In genomic region chr2:98649992-98650375, GRCh38 we compare ENCODE assay signal across 19 cellular contexts. TPM values are rescaled to one million over a fixed set of nuclear protein-coding genes. Genes with fewer than 3 reads are reported as not detected.
DNase-seq lines count a peak whose midpoint lies in the region; ATAC-seq, FAIRE-seq and TF ChIP-seq lines count a peak whose summit lies in the region.
"Had no signal": no experiment of that assay in that cellular context is flagged by ENCODE, and none has a peak within 500 bp of the region (broad histone marks: within the 10 kb centered on the region; RNA-seq: fewer than 3 reads in every experiment).

No MANE protein-coding gene starts in this region.

- BruUV-seq in Caco-2 (replicated peaks; lab: Mats Ljungman, UMichigan) = no TSS peak

- peaks cover 1% of the 10 kb centered on the region; the same call in 1 of the 2 replicates for H3K36me3 ChIP-seq in Caco-2 (ENCODE audit: control insufficient read depth, insufficient read depth, low read length)
- H3K36me3 ChIP-seq in naive thymus-derived CD4-positive, alpha-beta T cell (ENCODE audit: control insufficient read depth in 2 of 3, insufficient read depth in 3 of 3, low read length in 3 of 3) = peaks cover 8 to 33% (median 18%) of the 10 kb centered on the region in 3 experiments
- H3K36me3 ChIP-seq: adrenal gland, brain microvascular endothelial cell, ovary had no signal

- FAIRE-seq in D721Med (lab: Jason Lieb, UNC) = no peak
- FAIRE-seq: frontal cortex had no signal

- H3K4me1 ChIP-seq in Caco-2 = no peaks in the 10 kb centered on the region
- H3K4me1 ChIP-seq in naive thymus-derived CD4-positive, alpha-beta T cell (ENCODE audit: control insufficient read depth in 2 of 2, insufficient read depth in 2 of 2, low read length in 2 of 2) = peaks cover 35 to 51% of the 10 kb centered on the region in 2 donors
- H3K4me1 ChIP-seq: adrenal gland, esophagus muscularis mucosa had no signal

- TF ChIP-seq CTCF in Caco-2 (IDR thresholded peaks at IDR 0.05; ENCODE audit: insufficient read depth in 1 of 2, low read depth in 1 of 2, low read length in 1 of 2, severe bottlenecking in 1 of 2, unreplicated experiment in 1 of 2) (no peak), foreskin fibroblast (IDR thresholded peaks at IDR 0.05; ENCODE audit: low read depth, low read length) (no peak), D721Med (IDR thresholded peaks at IDR 0.05; ENCODE audit: insufficient read depth, missing control alignments) (no peak)

- peaks cover 63% of the 10 kb centered on the region for H3K4me1 Mint-ChIP-seq in activated T-cell treated with anti-CD3 and anti-CD28 coated beads, Interleukin-2, amount 50 U/mL, for 24 hours (ENCODE audit: low read depth)
- H3K4me1 Mint-ChIP-seq in Caco-2 (ENCODE audit: low read depth, unreplicated experiment) = peaks cover 17% of the 10 kb centered on the region
- H3K4me1 Mint-ChIP-seq in activated T-helper 17 cell treated with anti-CD3 and anti-CD28 coated beads, Interleukin-2, amount 50 U/mL, for 72 hours = peaks cover 57% of the 10 kb centered on the region
- H3K4me1 Mint-ChIP-seq in naive thymus-derived CD4-positive, alpha-beta T cell = peaks cover 46 to 72% (median 63%) of the 10 kb centered on the region in 7 donors

- no peak overlapping the region for H3K27ac ChIP-seq in naive thymus-derived CD4-positive, alpha-beta T cell (ENCODE audit: low read depth, low read length)
- H3K27ac ChIP-seq: adrenal gland, brain microvascular endothelial cell, esophagus muscularis mucosa, left ventricle myocardium inferior, ovary, right atrium auricular region had no signal

- POLR2A ChIA-PET in Caco-2 (lab: Charles Lee) = no interaction called here
- POLR2A ChIA-PET in naive thymus-derived CD4-positive, alpha-beta T cell (lab: Charles Lee) = interaction anchor here (0.6 to 1.8 kb wide), 18 partner anchors 10 to 189 kb away, joined by 3 to 18 read pairs (median 4); partner anchors contain the start of gene MGAT4A

- H3K27me3 Mint-ChIP-seq in activated T-cell treated with anti-CD3 and anti-CD28 coated beads, Interleukin-2, amount 50 U/mL, for 24 hours = no peaks in the 10 kb centered on the region
- H3K27me3 Mint-ChIP-seq in Caco-2 (ENCODE audit: insufficient read depth, unreplicated experiment) = no peaks in the 10 kb centered on the region
- H3K27me3 Mint-ChIP-seq in activated T-helper 17 cell treated with anti-CD3 and anti-CD28 coated beads, Interleukin-2, amount 50 U/mL, for 72 hours = no peaks in the 10 kb centered on the region
- no peaks in the 10 kb centered on the region for H3K27me3 Mint-ChIP-seq in naive thymus-derived CD4-positive, alpha-beta T cell
- H3K27me3 Mint-ChIP-seq: B cell had no signal

- intact Hi-C loops in Caco-2 (cut with micrococcal nuclease; ENCODE audit: unreplicated experiment) = loop anchor here (1.0 to 2.0 kb wide), 4 partner anchors 53 to 416 kb away; no protein-coding TSS in a partner anchor
- intact Hi-C loops in naive thymus-derived CD4-positive, alpha-beta T cell (cut with micrococcal nuclease) = loop anchor here (1.0 to 5.0 kb wide), 11 partner anchors 13 to 532 kb away; partner anchors contain the start of genes MITD1 (in 1 of the 2) and MRPL30 (in 1 of the 2)

- peak; percentile 2 for ATAC-seq in activated T-helper 17 cell treated with anti-CD3 and anti-CD28 coated beads, Interleukin-2, amount 50 U/mL, for 72 hours (replicated peaks)
- no peak for ATAC-seq in naive thymus-derived CD4-positive, alpha-beta T cell

- peaks cover 60% of the 10 kb centered on the region for H3K36me3 Mint-ChIP-seq in activated T-cell treated with anti-CD3 and anti-CD28 coated beads, Interleukin-2, amount 50 U/mL, for 24 hours (ENCODE audit: low read depth)
- peaks cover 21% of the 10 kb centered on the region for H3K36me3 Mint-ChIP-seq in Caco-2 (ENCODE audit: insufficient read depth, unreplicated experiment)
- peaks cover 98% of the 10 kb centered on the region for H3K36me3 Mint-ChIP-seq in activated T-helper 17 cell treated with anti-CD3 and anti-CD28 coated beads, Interleukin-2, amount 50 U/mL, for 72 hours (ENCODE audit: low read depth)
- H3K36me3 Mint-ChIP-seq in naive thymus-derived CD4-positive, alpha-beta T cell = peaks cover 14 to 67% (median 53%) of the 10 kb centered on the region in 5 donors

- no peak overlapping the region for H3K4me3 Mint-ChIP-seq in activated T-cell treated with anti-CD3 and anti-CD28 coated beads, Interleukin-2, amount 50 U/mL, for 24 hours
- no peak overlapping the region for H3K4me3 Mint-ChIP-seq in Caco-2 (ENCODE audit: unreplicated experiment)
- H3K4me3 Mint-ChIP-seq in activated T-helper 17 cell treated with anti-CD3 and anti-CD28 coated beads, Interleukin-2, amount 50 U/mL, for 72 hours = peak overlapping the region; percentile 93
- H3K4me3 Mint-ChIP-seq in naive thymus-derived CD4-positive, alpha-beta T cell = peak overlapping the region in 7 of 10 donors; percentile 44 to 66 (median 53)
- H3K4me3 Mint-ChIP-seq: B cell, endodermal cell, nephron progenitor cell had no signal

- no peak for DNase-seq in activated T-cell treated with anti-CD3 and anti-CD28 coated beads, Interleukin-2, amount 50 U/mL, for 24 hours
- DNase-seq in activated T-cell treated with anti-CD3 and anti-CD28 coated beads for 4 hours = no peak
- DNase-seq in Caco-2 = no peak
- no peak for DNase-seq in naive thymus-derived CD4-positive, alpha-beta T cell
- no peak for DNase-seq in foreskin fibroblast
- DNase-seq in SIG-M5 (lab: John Stamatoyannopoulos, UW) = no peak
- no peak for DNase-seq in D721Med (ENCODE audit: insufficient read length, low spot score)
- DNase-seq: GOT3 had no signal

- no peak overlapping the region for H3K4me3 ChIP-seq in Caco-2 (ENCODE audit: low read depth, low read length)
- H3K4me3 ChIP-seq in naive thymus-derived CD4-positive, alpha-beta T cell (ENCODE audit: low read length) = no peak overlapping the region
- H3K4me3 ChIP-seq in foreskin fibroblast (ENCODE audit: low read depth in 1 of 2, low read length in 2 of 2) = no peak overlapping the region
- H3K4me3 ChIP-seq: adrenal gland, esophagus muscularis mucosa, left ventricle myocardium inferior, ovary, right atrium auricular region had no signal

- peak overlapping the region; percentile 76 for H3K27ac Mint-ChIP-seq in activated T-cell treated with anti-CD3 and anti-CD28 coated beads, Interleukin-2, amount 50 U/mL, for 24 hours
- peak overlapping the region; percentile 4 for H3K27ac Mint-ChIP-seq in Caco-2 (ENCODE audit: unreplicated experiment)
- H3K27ac Mint-ChIP-seq in activated T-helper 17 cell treated with anti-CD3 and anti-CD28 coated beads, Interleukin-2, amount 50 U/mL, for 72 hours = peak overlapping the region; percentile 95
- H3K27ac Mint-ChIP-seq in naive thymus-derived CD4-positive, alpha-beta T cell = peak overlapping the region; percentile 73 to 96 (median 92)
- H3K27ac Mint-ChIP-seq: B cell, endodermal cell, nephron progenitor cell had no signal

- no peaks in the 10 kb centered on the region for H3K9me3 ChIP-seq in Caco-2
- peaks cover 0 to 7% (median 0%) of the 10 kb centered on the region in 3 experiments for H3K9me3 ChIP-seq in naive thymus-derived CD4-positive, alpha-beta T cell (ENCODE audit: control insufficient read depth in 2 of 3, low read length in 3 of 3)
- H3K9me3 ChIP-seq: adrenal gland, esophagus muscularis mucosa, left ventricle myocardium inferior, ovary, right atrium auricular region had no signal

- no peaks in the 10 kb centered on the region for H3K9me3 Mint-ChIP-seq in activated T-cell treated with anti-CD3 and anti-CD28 coated beads, Interleukin-2, amount 50 U/mL, for 24 hours
- no peaks in the 10 kb centered on the region for H3K9me3 Mint-ChIP-seq in Caco-2 (ENCODE audit: unreplicated experiment)
- H3K9me3 Mint-ChIP-seq in activated T-helper 17 cell treated with anti-CD3 and anti-CD28 coated beads, Interleukin-2, amount 50 U/mL, for 72 hours = no peaks in the 10 kb centered on the region
- H3K9me3 Mint-ChIP-seq in naive thymus-derived CD4-positive, alpha-beta T cell = peaks cover 0 to 21% (median 13%) of the 10 kb centered on the region in 11 donors
- H3K9me3 Mint-ChIP-seq: endodermal cell had no signal

- CTCF ChIA-PET in Caco-2 (lab: Charles Lee) = interaction anchor here (0.5 to 1.3 kb wide), 17 partner anchors 15 to 416 kb away, joined by 3 to 21 read pairs (median 5); partner anchors contain the start of genes COA5, MGAT4A and UNC50
- CTCF ChIA-PET in naive thymus-derived CD4-positive, alpha-beta T cell (lab: Charles Lee) = interaction anchor here (0.6 to 2.1 kb wide), 25 partner anchors 10 to 415 kb away, joined by 3 to 30 read pairs (median 4); partner anchors contain the start of gene MGAT4A

- H3K27me3 ChIP-seq in Caco-2 (replicated peaks; ENCODE audit: control insufficient read depth, insufficient read depth, low read length) = no peaks in the 10 kb centered on the region
- no peaks in the 10 kb centered on the region for H3K27me3 ChIP-seq in naive thymus-derived CD4-positive, alpha-beta T cell (ENCODE audit: control insufficient read depth in 2 of 2, insufficient read depth in 2 of 2, low read length in 2 of 2)
- H3K27me3 ChIP-seq: adrenal gland, brain microvascular endothelial cell, esophagus muscularis mucosa, ovary, right atrium auricular region had no signal

RNA-seq across cellular contexts. Expression of gene UNC50, which starts 41.6 kb away (rescaled TPM):
- total RNA-seq in Caco-2 (2022) = 39.7 and 40.0 TPM in 2 replicates
- total RNA-seq in activated T-helper 17 cell treated with anti-CD3 and anti-CD28 coated beads, Interleukin-2, amount 50 U/mL, for 72 hours = 10 to 100 TPM; 19.5 to 26.0 TPM
- total RNA-seq in naive thymus-derived CD4-positive, alpha-beta T cell = 10 to 100 TPM; 22.2 to 41.3 (median 29.9) TPM
- polyA plus RNA-seq in naive thymus-derived CD4-positive, alpha-beta T cell = 10 to 100 TPM; 59.2 to 63.2 TPM

RNA-seq across cellular contexts. Expression of gene COA5, which starts 41.7 kb away (rescaled TPM):
- 35.7 TPM in 2 replicates for total RNA-seq in Caco-2 (2022)
- 10 to 100 TPM; 22.9 to 25.2 TPM for total RNA-seq in activated T-helper 17 cell treated with anti-CD3 and anti-CD28 coated beads, Interleukin-2, amount 50 U/mL, for 72 hours
- 10 to 100 TPM; 23.8 to 55.2 (median 29.2) TPM for total RNA-seq in naive thymus-derived CD4-positive, alpha-beta T cell
- 10 to 100 TPM; 25.5 to 36.3 TPM for polyA plus RNA-seq in naive thymus-derived CD4-positive, alpha-beta T cell

Comparison
In these comparisons a context has a peak if more than half of its experiments do, and no peak if none do; other contexts are left out.
1. H3K27ac Mint-ChIP-seq: peak in every context shown above with its lines; median percentile 95 in activated T-helper 17 cell treated with anti-CD3 and anti-CD28 coated beads, Interleukin-2, amount 50 U/mL, for 72 hours; 92 in naive thymus-derived CD4-positive, alpha-beta T cell; 76 in activated T-cell treated with anti-CD3 and anti-CD28 coated beads, Interleukin-2, amount 50 U/mL, for 24 hours; 4 in Caco-2.
2. H3K4me3 Mint-ChIP-seq: peak in activated T-helper 17 cell treated with anti-CD3 and anti-CD28 coated beads, Interleukin-2, amount 50 U/mL, for 72 hours (single experiment) and naive thymus-derived CD4-positive, alpha-beta T cell (7 of 10); none in activated T-cell treated with anti-CD3 and anti-CD28 coated beads, Interleukin-2, amount 50 U/mL, for 24 hours (single experiment) and Caco-2 (single experiment).